Comparison of ENCODE assay signal across 28 cellular contexts in the genomic region with DNA sequence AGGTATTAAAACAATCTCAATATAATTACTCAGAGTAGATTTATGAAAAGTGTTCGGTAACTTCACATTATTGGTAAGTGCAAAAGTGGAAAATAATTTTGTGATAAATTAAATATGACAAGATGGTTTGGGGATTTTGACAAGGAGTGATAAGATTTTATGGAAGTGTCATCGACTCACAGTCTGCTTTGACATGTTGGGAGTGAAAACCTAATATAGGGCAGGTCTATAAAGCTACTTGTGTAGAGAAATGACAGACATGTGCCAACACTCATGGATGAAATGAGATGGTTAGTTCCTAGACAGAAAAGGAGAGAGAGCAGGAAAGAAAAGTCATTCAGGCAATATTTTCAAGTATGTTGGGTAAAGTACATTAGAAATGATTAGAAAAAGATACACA.
"Had no signal": no experiment of that assay in that cellular context is flagged by ENCODE, and none has a peak within 500 bp of the region (broad histone marks: within the 10 kb centered on the region; RNA-seq: fewer than 3 reads in every experiment).

No MANE protein-coding gene starts in this region.

- H3K4me3 ChIP-seq: stomach, suprapubic skin, testis, thoracic aorta, thyroid gland, tibial artery, tibial nerve, transverse colon, upper lobe of left lung, upper lobe of right lung, uterus, vagina had no signal

- H3K4me3 Mint-ChIP-seq: stimulated activated effector memory CD8-positive, alpha-beta T cell treated with anti-CD3 and anti-CD28 coated beads, Interleukin-12 subunit alpha, Interleukin-12 subunit beta, amount 100 ng/mL, for 72 hours; stimulated activated memory B cell treated with anti-CD40 and anti-IgM and Interleukin-4, amounts not matched to agents 10 μg/mL and 1 μg/mL and 100 μg/mL, for 72 hours; stimulated activated naive B cell treated with anti-CD40 and anti-IgM and Interleukin-4, amounts not matched to agents 10 μg/mL and 1 μg/mL and 100 μg/mL, for 72 hours; stimulated activated naive CD8-positive, alpha-beta T cell treated with anti-CD3 and anti-CD28 coated beads, Interleukin-15, amount 100 ng/mL, for 72 hours; stimulated activated naive CD8-positive, alpha-beta T cell treated with anti-CD3 and anti-CD28 coated beads, Interleukin-15, Interleukin-2, amounts not matched to agents 100 ng/mL and 50 ng/mL, for 24 hours; type B pancreatic cell had no signal

- H3K27ac ChIP-seq: stomach, suprapubic skin, testis, thoracic aorta, thyroid gland, tibial artery, tibial nerve, transverse colon, upper lobe of left lung, upper lobe of right lung, uterus, vagina had no signal

- H3K36me3 ChIP-seq: stomach, suprapubic skin, thoracic aorta, thyroid gland, tibial artery, tibial nerve, transverse colon, upper lobe of left lung, upper lobe of right lung, uterus, vagina had no signal

- H3K36me3 Mint-ChIP-seq: stimulated activated effector memory CD8-positive, alpha-beta T cell treated with anti-CD3 and anti-CD28 coated beads, Interleukin-12 subunit alpha, Interleukin-12 subunit beta, amount 100 ng/mL, for 72 hours; stimulated activated memory B cell treated with anti-CD40 and anti-IgM and Interleukin-4, amounts not matched to agents 10 μg/mL and 1 μg/mL and 100 μg/mL, for 72 hours; stimulated activated naive B cell treated with anti-CD40 and anti-IgM and Interleukin-4, amounts not matched to agents 10 μg/mL and 1 μg/mL and 100 μg/mL, for 72 hours; type B pancreatic cell had no signal

- H3K9me3 Mint-ChIP-seq: stimulated activated memory B cell treated with anti-CD40 and anti-IgM and Interleukin-4, amounts not matched to agents 10 μg/mL and 1 μg/mL and 100 μg/mL, for 72 hours; stimulated activated naive CD8-positive, alpha-beta T cell treated with anti-CD3 and anti-CD28 coated beads, Interleukin-15, amount 100 ng/mL, for 72 hours; stimulated activated naive CD8-positive, alpha-beta T cell treated with anti-CD3 and anti-CD28 coated beads, Interleukin-15, Interleukin-2, amounts not matched to agents 100 ng/mL and 50 ng/mL, for 24 hours; type B pancreatic cell had no signal

- H3K27me3 Mint-ChIP-seq: stimulated activated memory B cell treated with anti-CD40 and anti-IgM and Interleukin-4, amounts not matched to agents 10 μg/mL and 1 μg/mL and 100 μg/mL, for 72 hours; stimulated activated naive B cell treated with anti-CD40 and anti-IgM and Interleukin-4, amounts not matched to agents 10 μg/mL and 1 μg/mL and 100 μg/mL, for 72 hours; stimulated activated naive CD8-positive, alpha-beta T cell treated with anti-CD3 and anti-CD28 coated beads, Interleukin-15, amount 100 ng/mL, for 72 hours; stimulated activated naive CD8-positive, alpha-beta T cell treated with anti-CD3 and anti-CD28 coated beads, Interleukin-15, Interleukin-2, amounts not matched to agents 100 ng/mL and 50 ng/mL, for 24 hours; type B pancreatic cell had no signal

- H3K27ac Mint-ChIP-seq: stimulated activated effector memory CD8-positive, alpha-beta T cell treated with anti-CD3 and anti-CD28 coated beads, Interleukin-12 subunit alpha, Interleukin-12 subunit beta, amount 100 ng/mL, for 72 hours; stimulated activated memory B cell treated with anti-CD40 and anti-IgM and Interleukin-4, amounts not matched to agents 10 μg/mL and 1 μg/mL and 100 μg/mL, for 72 hours; stimulated activated naive B cell treated with anti-CD40 and anti-IgM and Interleukin-4, amounts not matched to agents 10 μg/mL and 1 μg/mL and 100 μg/mL, for 72 hours; stimulated activated naive CD8-positive, alpha-beta T cell treated with anti-CD3 and anti-CD28 coated beads, Interleukin-15, amount 100 ng/mL, for 72 hours; stimulated activated naive CD8-positive, alpha-beta T cell treated with anti-CD3 and anti-CD28 coated beads, Interleukin-15, Interleukin-2, amounts not matched to agents 100 ng/mL and 50 ng/mL, for 24 hours; type B pancreatic cell had no signal

- H3K4me1 Mint-ChIP-seq: stimulated activated effector memory CD8-positive, alpha-beta T cell treated with anti-CD3 and anti-CD28 coated beads, Interleukin-12 subunit alpha, Interleukin-12 subunit beta, amount 100 ng/mL, for 72 hours; stimulated activated memory B cell treated with anti-CD40 and anti-IgM and Interleukin-4, amounts not matched to agents 10 μg/mL and 1 μg/mL and 100 μg/mL, for 72 hours; stimulated activated naive B cell treated with anti-CD40 and anti-IgM and Interleukin-4, amounts not matched to agents 10 μg/mL and 1 μg/mL and 100 μg/mL, for 72 hours; stimulated activated naive CD8-positive, alpha-beta T cell treated with anti-CD3 and anti-CD28 coated beads, Interleukin-15, amount 100 ng/mL, for 72 hours had no signal

- H3K9me3 ChIP-seq: stomach, suprapubic skin, testis, thoracic aorta, thyroid gland, tibial artery, tibial nerve, transverse colon, upper lobe of left lung, upper lobe of right lung, uterus, vagina had no signal

- ATAC-seq: stimulated activated effector memory CD8-positive, alpha-beta T cell treated with anti-CD3 and anti-CD28 coated beads, Interleukin-12 subunit alpha, Interleukin-12 subunit beta, amount 100 ng/mL, for 72 hours; stimulated activated memory B cell treated with anti-CD40 and anti-IgM and Interleukin-4, amounts not matched to agents 10 μg/mL and 1 μg/mL and 100 μg/mL, for 72 hours; stimulated activated naive B cell treated with anti-CD40 and anti-IgM and Interleukin-4, amounts not matched to agents 10 μg/mL and 1 μg/mL and 100 μg/mL, for 72 hours; stimulated activated naive CD8-positive, alpha-beta T cell treated with anti-CD3 and anti-CD28 coated beads, Interleukin-15, amount 100 ng/mL, for 72 hours; stimulated activated naive CD8-positive, alpha-beta T cell treated with anti-CD3 and anti-CD28 coated beads, Interleukin-15, Interleukin-2, amounts not matched to agents 100 U/mL and 50 U/mL, for 24 hours; upper lobe of right lung had no signal

- DNase-seq: stimulated activated CD4-positive, alpha-beta T cell treated with anti-CD3 and anti-CD28 coated beads, Interleukin-2, amount 100 ng/mL, for 48 hours; stimulated activated CD4-positive, alpha-beta T cell treated with anti-CD3 and anti-CD28 coated beads, Interleukin-4, amount 100 ng/mL, for 1 hour; stimulated activated CD4-positive, alpha-beta T cell treated with anti-CD3 and anti-CD28 coated beads, Interleukin-4, amount 100 ng/mL, for 24 hours; stimulated activated CD4-positive, alpha-beta T cell treated with anti-CD3 and anti-CD28 coated beads, Interleukin-4, amount 100 ng/mL, for 4 hours; stimulated activated CD8-positive, alpha-beta memory T cell treated with anti-CD3 and anti-CD28 coated beads, Interleukin-4, amount 100 ng/mL, for 48 hours; stimulated activated naive B cell treated with anti-CD40 and anti-IgM and Interleukin-4, amounts not matched to agents 10 μg/mL and 1 μg/mL and 100 μg/mL, for 72 hours; stimulated activated naive CD4-positive, alpha-beta T cell; stimulated activated naive CD4-positive, alpha-beta T cell treated with Interleukin-2 at 50 U/mL for 16 hours; stimulated activated naive CD8-positive, alpha-beta T cell treated with anti-CD3 and anti-CD28 coated beads, Interleukin-15, amount 100 ng/mL, for 72 hours; stimulated activated naive CD8-positive, alpha-beta T cell treated with anti-CD3 and anti-CD28 coated beads, Interleukin-15, Interleukin-2, amounts not matched to agents 100 U/mL and 50 U/mL, for 24 hours; stomach; substantia nigra; testis; thyroid gland; tibial artery; transverse colon; trophoblast cell; upper lobe of left lung; upper lobe of right lung; uterus had no signal

- H3K4me1 ChIP-seq: stomach, suprapubic skin, testis, thyroid gland, tibial nerve, transverse colon, upper lobe of left lung, upper lobe of right lung, uterus, vagina had no signal

- H3K27me3 ChIP-seq: stomach, suprapubic skin, testis, thyroid gland, tibial artery, tibial nerve, transverse colon, upper lobe of left lung, upper lobe of right lung, uterus, vagina had no signal
